1 cellular context compared by ENCODE assay signal in the genomic region with DNA sequence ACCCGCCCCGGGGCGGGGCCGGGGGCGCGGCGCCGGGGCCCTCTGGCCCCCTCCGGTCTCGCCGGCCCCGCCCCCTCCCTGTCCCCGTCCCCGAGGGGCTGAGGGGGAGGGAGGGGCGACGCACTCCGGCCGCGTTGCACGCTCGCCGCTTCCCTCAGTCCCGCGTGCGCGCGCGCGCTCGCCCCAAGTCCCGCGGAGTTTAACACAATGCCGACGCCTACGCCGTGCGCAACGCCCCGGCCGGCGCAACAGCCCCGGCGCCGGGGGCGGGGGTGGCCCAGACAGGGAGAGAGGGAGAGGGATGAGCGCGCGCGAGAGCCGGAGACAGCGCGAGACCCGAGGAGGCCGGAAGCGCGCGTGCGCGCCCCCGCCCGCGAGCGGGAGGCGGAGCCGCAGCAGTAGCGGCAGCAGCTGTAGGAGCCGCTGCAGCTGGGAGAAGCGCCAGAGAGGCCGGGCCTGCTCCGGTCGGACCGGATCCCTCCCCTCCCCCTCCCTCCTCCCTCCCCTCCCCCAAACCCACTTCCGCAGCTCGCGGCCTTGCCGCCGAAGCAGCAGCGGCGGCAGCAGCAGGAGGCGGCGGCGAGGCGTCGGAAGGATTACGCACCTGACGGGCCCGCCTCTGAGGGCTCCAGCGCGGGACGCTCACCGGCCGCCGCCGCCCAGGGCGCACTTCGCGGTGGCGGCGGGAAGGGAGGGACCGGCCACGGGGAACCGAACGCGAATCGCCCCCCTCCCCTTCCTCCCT.
A peak's percentile ranks its signal among the peaks of the same experiment; 100 is the strongest.
TF ChIP-seq lines count a peak whose summit lies in the region.

No MANE protein-coding gene starts in this region.

TF ChIP-seq in GM23338, 12 proteins besides CTCF, POLR2A, EP300 and RAD21 (continued from another document):
- TF ChIP-seq REST (IDR thresholded peaks at IDR 0.05; ENCODE audit: unreplicated experiment) (no peak), EZH2phosphoT487 (IDR thresholded peaks at IDR 0.05; ENCODE audit: unreplicated experiment) (no peak), ZNF331 (CRISPR knock-in tag; IDR thresholded peaks at IDR 0.05; ENCODE audit: low read depth) (no peak), POLR2AphosphoS5 (IDR thresholded peaks at IDR 0.05; ENCODE audit: low read depth) (peak; percentile 50), STAT1 (IDR thresholded peaks at IDR 0.05; ENCODE audit: unreplicated experiment) (no peak), JUNB (IDR thresholded peaks at IDR 0.05; ENCODE audit: unreplicated experiment) (no peak), ZNF114 (CRISPR knock-in tag; IDR thresholded peaks at IDR 0.05) (no peak), EZH2 (IDR thresholded peaks at IDR 0.05; ENCODE audit: low read depth, unreplicated experiment) (no peak)
- TF ChIP-seq, protein P1, sequence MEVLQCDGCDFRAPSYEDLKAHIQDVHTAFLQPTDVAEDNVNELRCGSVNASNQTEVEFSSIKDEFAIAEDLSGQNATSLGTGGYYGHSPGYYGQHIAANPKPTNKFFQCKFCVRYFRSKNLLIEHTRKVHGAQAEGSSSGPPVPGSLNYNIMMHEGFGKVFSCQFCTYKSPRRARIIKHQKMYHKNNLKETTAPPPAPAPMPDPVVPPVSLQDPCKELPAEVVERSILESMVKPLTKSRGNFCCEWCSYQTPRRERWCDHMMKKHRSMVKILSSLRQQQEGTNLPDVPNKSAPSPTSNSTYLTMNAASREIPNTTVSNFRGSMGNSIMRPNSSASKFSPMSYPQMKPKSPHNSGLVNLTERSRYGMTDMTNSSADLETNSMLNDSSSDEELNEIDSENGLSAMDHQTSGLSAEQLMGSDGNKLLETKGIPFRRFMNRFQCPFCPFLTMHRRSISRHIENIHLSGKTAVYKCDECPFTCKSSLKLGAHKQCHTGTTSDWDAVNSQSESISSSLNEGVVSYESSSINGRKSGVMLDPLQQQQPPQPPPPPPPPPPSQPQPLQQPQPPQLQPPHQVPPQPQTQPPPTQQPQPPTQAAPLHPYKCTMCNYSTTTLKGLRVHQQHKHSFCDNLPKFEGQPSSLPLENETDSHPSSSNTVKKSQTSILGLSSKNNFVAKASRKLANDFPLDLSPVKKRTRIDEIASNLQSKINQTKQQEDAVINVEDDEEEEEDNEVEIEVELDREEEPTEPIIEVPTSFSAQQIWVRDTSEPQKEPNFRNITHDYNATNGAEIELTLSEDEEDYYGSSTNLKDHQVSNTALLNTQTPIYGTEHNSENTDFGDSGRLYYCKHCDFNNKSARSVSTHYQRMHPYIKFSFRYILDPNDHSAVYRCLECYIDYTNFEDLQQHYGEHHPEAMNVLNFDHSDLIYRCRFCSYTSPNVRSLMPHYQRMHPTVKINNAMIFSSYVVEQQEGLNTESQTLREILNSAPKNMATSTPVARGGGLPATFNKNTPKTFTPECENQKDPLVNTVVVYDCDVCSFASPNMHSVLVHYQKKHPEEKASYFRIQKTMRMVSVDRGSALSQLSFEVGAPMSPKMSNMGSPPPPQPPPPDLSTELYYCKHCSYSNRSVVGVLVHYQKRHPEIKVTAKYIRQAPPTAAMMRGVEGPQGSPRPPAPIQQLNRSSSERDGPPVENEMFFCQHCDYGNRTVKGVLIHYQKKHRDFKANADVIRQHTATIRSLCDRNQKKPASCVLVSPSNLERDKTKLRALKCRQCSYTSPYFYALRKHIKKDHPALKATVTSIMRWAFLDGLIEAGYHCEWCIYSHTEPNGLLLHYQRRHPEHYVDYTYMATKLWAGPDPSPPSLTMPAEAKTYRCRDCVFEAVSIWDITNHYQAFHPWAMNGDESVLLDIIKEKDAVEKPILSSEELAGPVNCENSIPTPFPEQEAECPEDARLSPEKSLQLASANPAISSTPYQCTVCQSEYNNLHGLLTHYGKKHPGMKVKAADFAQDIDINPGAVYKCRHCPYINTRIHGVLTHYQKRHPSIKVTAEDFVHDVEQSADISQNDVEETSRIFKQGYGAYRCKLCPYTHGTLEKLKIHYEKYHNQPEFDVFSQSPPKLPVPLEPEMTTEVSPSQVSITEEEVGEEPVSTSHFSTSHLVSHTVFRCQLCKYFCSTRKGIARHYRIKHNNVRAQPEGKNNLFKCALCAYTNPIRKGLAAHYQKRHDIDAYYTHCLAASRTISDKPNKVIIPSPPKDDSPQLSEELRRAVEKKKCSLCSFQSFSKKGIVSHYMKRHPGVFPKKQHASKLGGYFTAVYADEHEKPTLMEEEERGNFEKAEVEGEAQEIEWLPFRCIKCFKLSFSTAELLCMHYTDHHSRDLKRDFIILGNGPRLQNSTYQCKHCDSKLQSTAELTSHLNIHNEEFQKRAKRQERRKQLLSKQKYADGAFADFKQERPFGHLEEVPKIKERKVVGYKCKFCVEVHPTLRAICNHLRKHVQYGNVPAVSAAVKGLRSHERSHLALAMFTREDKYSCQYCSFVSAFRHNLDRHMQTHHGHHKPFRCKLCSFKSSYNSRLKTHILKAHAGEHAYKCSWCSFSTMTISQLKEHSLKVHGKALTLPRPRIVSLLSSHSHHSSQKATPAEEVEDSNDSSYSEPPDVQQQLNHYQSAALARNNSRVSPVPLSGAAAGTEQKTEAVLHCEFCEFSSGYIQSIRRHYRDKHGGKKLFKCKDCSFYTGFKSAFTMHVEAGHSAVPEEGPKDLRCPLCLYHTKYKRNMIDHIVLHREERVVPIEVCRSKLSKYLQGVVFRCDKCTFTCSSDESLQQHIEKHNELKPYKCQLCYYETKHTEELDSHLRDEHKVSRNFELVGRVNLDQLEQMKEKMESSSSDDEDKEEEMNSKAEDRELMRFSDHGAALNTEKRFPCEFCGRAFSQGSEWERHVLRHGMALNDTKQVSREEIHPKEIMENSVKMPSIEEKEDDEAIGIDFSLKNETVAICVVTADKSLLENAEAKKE (CRISPR knock-in tag; IDR thresholded peaks at IDR 0.05): no peak
